Comparison of ENCODE assay signal across 11 cellular contexts in genomic region chrX:48684134-48684533, GRCh38. TPM values are rescaled to one million over a fixed set of nuclear protein-coding genes. Genes with fewer than 3 reads are reported as not detected.
DNase-seq lines count a peak whose midpoint lies in the region; ATAC-seq and TF ChIP-seq lines count a peak whose summit lies in the region.
"Had no signal": no experiment of that assay in that cellular context is flagged by ENCODE, and none has a peak within 500 bp of the region (broad histone marks: within the 10 kb centered on the region; RNA-seq: fewer than 3 reads in every experiment).

No MANE protein-coding gene starts in this region.

- H3K27me3 ChIP-seq in CD4-positive, alpha-beta T cell (ENCODE audit: control insufficient read depth, insufficient read depth, low read length): no peaks in the 10 kb centered on the region
- no peaks in the 10 kb centered on the region for H3K27me3 ChIP-seq in ovary

- H3K36me3 Mint-ChIP-seq in CD4-positive, alpha-beta T cell (ENCODE audit: low read depth): peaks cover 55% of the 10 kb centered on the region
- H3K36me3 Mint-ChIP-seq in activated naive CD8-positive, alpha-beta T cell treated with anti-CD3 and anti-CD28 coated beads for 36 hours: peaks cover 45% of the 10 kb centered on the region
- no peaks in the 10 kb centered on the region for H3K36me3 Mint-ChIP-seq in natural killer cell
- no peaks in the 10 kb centered on the region for H3K36me3 Mint-ChIP-seq in osteocyte (ENCODE audit: unreplicated experiment)

- CTCF ChIA-PET in CD4-positive, alpha-beta T cell (lab: Charles Lee): interaction anchor here (1.3 to 1.6 kb wide), 2 partner anchors 31 to 36 kb away, joined by 4 read pairs; no protein-coding TSS in a partner anchor

- TF ChIP-seq CTCF in CD4-positive, alpha-beta T cell (IDR thresholded peaks at IDR 0.05): no peak
- TF ChIP-seq CTCF in natural killer cell (IDR thresholded peaks at IDR 0.05) (no peak), osteocyte (IDR thresholded peaks at IDR 0.05) (no peak), ovary (IDR thresholded peaks at IDR 0.05) (no peak)

- POLR2A ChIA-PET in CD4-positive, alpha-beta T cell (lab: Charles Lee): interaction anchor here (0.8 to 2.6 kb wide), 11 partner anchors 9 to 228 kb away, joined by 3 to 26 read pairs (median 7); partner anchors contain the start of genes HDAC6, PQBP1, RBM3 and SLC35A2

- no peak for TF ChIP-seq POLR2A in ovary (IDR thresholded peaks at IDR 0.05)

- H3K9me3 ChIP-seq in CD4-positive, alpha-beta T cell (ENCODE audit: control insufficient read depth, low read length): no peaks in the 10 kb centered on the region
- H3K9me3 ChIP-seq in ovary: no peaks in the 10 kb centered on the region

- no peaks in the 10 kb centered on the region for H3K4me1 ChIP-seq in ovary (ENCODE audit: insufficient read depth)

- DNase-seq in CD4-positive, alpha-beta T cell: no peak
- DNase-seq in activated naive CD8-positive, alpha-beta T cell treated with anti-CD3 and anti-CD28 coated beads for 36 hours: no peak
- DNase-seq in natural killer cell (no peak), osteocyte (ENCODE audit: extremely low spot score, unreplicated experiment) (no peak), ovary (no peak)
- no peak for DNase-seq in stimulated activated naive CD4-positive, alpha-beta T cell (lab: John Stamatoyannopoulos, UW)
- DNase-seq: Calu3, NCI-H345 had no signal

- WGBS in ovary, 3 donors: 61 to 72% (median 62%) methylated on average over 7 of the region's 7 CpGs

- intact Hi-C loops in CD4-positive, alpha-beta T cell (cut with DNase I, micrococcal nuclease): no loop called here
- intact Hi-C loops in natural killer cell (cut with micrococcal nuclease): no loop called here
- intact Hi-C loops in ovary (cut with DNase I): no loop called here

- peak overlapping the region; percentile 73 for H3K27ac ChIP-seq in CD4-positive, alpha-beta T cell (ENCODE audit: low read depth, low read length)
- H3K27ac ChIP-seq in ovary: no peak overlapping the region

- TF ChIP-seq EP300 in ovary (IDR thresholded peaks at IDR 0.05): no peak

- no peaks in the 10 kb centered on the region for H3K36me3 ChIP-seq in ovary

- peak overlapping the region; percentile 96 for H3K27ac Mint-ChIP-seq in CD4-positive, alpha-beta T cell
- peak overlapping the region; percentile 97 for H3K27ac Mint-ChIP-seq in activated naive CD8-positive, alpha-beta T cell treated with anti-CD3 and anti-CD28 coated beads for 36 hours
- peak overlapping the region; percentile 88 to 93 for H3K27ac Mint-ChIP-seq in natural killer cell
- H3K27ac Mint-ChIP-seq in osteocyte (ENCODE audit: unreplicated experiment): no peak overlapping the region

- ATAC-seq in CD4-positive, alpha-beta T cell (ENCODE audit: poor library complexity): no peak
- ATAC-seq in GM21529 (IDR thresholded peaks at IDR 0.05; ENCODE audit: unreplicated experiment) (peak; percentile 22), natural killer cell (no peak), GM21717 (IDR thresholded peaks at IDR 0.05; ENCODE audit: unreplicated experiment) (no peak)

- H3K4me3 ChIP-seq in ovary: no peak overlapping the region

- no peaks in the 10 kb centered on the region for H3K9me3 Mint-ChIP-seq in CD4-positive, alpha-beta T cell
- H3K9me3 Mint-ChIP-seq in activated naive CD8-positive, alpha-beta T cell treated with anti-CD3 and anti-CD28 coated beads for 36 hours: no peaks in the 10 kb centered on the region
- H3K9me3 Mint-ChIP-seq in natural killer cell (no peaks in the 10 kb centered on the region), osteocyte (ENCODE audit: unreplicated experiment) (peaks cover 3% of the 10 kb centered on the region)

- no peaks in the 10 kb centered on the region for H3K27me3 Mint-ChIP-seq in CD4-positive, alpha-beta T cell
- H3K27me3 Mint-ChIP-seq in activated naive CD8-positive, alpha-beta T cell treated with anti-CD3 and anti-CD28 coated beads for 36 hours: no peaks in the 10 kb centered on the region
- H3K27me3 Mint-ChIP-seq in natural killer cell (ENCODE audit: low read depth in 2 of 2) (no peaks in the 10 kb centered on the region), osteocyte (ENCODE audit: unreplicated experiment) (peaks cover 12% of the 10 kb centered on the region)

- peaks cover 50% of the 10 kb centered on the region for H3K4me1 Mint-ChIP-seq in CD4-positive, alpha-beta T cell (ENCODE audit: low read depth)
- H3K4me1 Mint-ChIP-seq in activated naive CD8-positive, alpha-beta T cell treated with anti-CD3 and anti-CD28 coated beads for 36 hours: peaks cover 31% of the 10 kb centered on the region
- peaks cover 21 to 47% of the 10 kb centered on the region in 2 donors for H3K4me1 Mint-ChIP-seq in natural killer cell
- no peaks in the 10 kb centered on the region for H3K4me1 Mint-ChIP-seq in osteocyte (ENCODE audit: unreplicated experiment)

- peak overlapping the region; percentile 95 for H3K4me3 Mint-ChIP-seq in CD4-positive, alpha-beta T cell
- peak overlapping the region; percentile 96 for H3K4me3 Mint-ChIP-seq in activated naive CD8-positive, alpha-beta T cell treated with anti-CD3 and anti-CD28 coated beads for 36 hours
- H3K4me3 Mint-ChIP-seq in natural killer cell: peak overlapping the region; percentile 92
- no peak overlapping the region for H3K4me3 Mint-ChIP-seq in osteocyte (ENCODE audit: unreplicated experiment)

RNA-seq across cellular contexts. Expression of gene WAS, which starts 0.5 kb away (rescaled TPM):
- total RNA-seq in CD4-positive, alpha-beta T cell: 10 to 100 TPM; 63.7 to 67.4 TPM
- total RNA-seq in activated naive CD8-positive, alpha-beta T cell treated with anti-CD3 and anti-CD28 coated beads for 36 hours: 10 to 100 TPM; 87.8 to 89.8 TPM
- total RNA-seq in natural killer cell (100 to 1,000 TPM; 136 to 149 (median 141) TPM), osteocyte (0.19 and 0.39 TPM in 2 replicates), ovary (1 to 10 TPM in 6 of 7 donors, under 1 TPM in 1; 0.95 to 7.7 (median 3.1) TPM)
- 1 to 10 TPM; 1.3 to 3.2 TPM for polyA plus RNA-seq in ovary
- total RNA-seq: Calu3, dermis microvascular lymphatic vessel endothelial cell had no signal

RNA-seq across cellular contexts. Expression of gene SUV39H1, which starts 12.4 kb away (rescaled TPM):
- 1 to 10 TPM; 7.7 to 8.4 TPM for total RNA-seq in CD4-positive, alpha-beta T cell
- total RNA-seq in activated naive CD8-positive, alpha-beta T cell treated with anti-CD3 and anti-CD28 coated beads for 36 hours: 10 to 100 TPM; 31.9 to 32.8 TPM
- total RNA-seq in natural killer cell (10 to 100 TPM in 2 of 3 donors, 1 to 10 TPM in 1; 9.2 to 11.6 (median 11.0) TPM), osteocyte (4.5 and 5.1 TPM in 2 replicates), ovary (1 to 10 TPM; 3.2 to 7.7 (median 5.2) TPM)
- 1 to 10 TPM; 3.5 to 5.6 TPM for polyA plus RNA-seq in ovary

Comparison
In these comparisons a context has a peak if more than half of its experiments do, and no peak if none do; other contexts are left out.
1. RNA of gene WAS, which starts 0.5 kb away (total RNA-seq): 136 to 149 TPM in natural killer cell, 87.8 to 89.8 TPM in activated naive CD8-positive, alpha-beta T cell treated with anti-CD3 and anti-CD28 coated beads for 36 hours and 63.7 to 67.4 TPM in CD4-positive, alpha-beta T cell; 0.95 to 7.7 TPM in ovary and 0.19 to 0.39 TPM in osteocyte; every median in the first group is over 4 times any median in the second.